Comparison of ENCODE assay signal across 10 cellular contexts in the genomic region with DNA sequence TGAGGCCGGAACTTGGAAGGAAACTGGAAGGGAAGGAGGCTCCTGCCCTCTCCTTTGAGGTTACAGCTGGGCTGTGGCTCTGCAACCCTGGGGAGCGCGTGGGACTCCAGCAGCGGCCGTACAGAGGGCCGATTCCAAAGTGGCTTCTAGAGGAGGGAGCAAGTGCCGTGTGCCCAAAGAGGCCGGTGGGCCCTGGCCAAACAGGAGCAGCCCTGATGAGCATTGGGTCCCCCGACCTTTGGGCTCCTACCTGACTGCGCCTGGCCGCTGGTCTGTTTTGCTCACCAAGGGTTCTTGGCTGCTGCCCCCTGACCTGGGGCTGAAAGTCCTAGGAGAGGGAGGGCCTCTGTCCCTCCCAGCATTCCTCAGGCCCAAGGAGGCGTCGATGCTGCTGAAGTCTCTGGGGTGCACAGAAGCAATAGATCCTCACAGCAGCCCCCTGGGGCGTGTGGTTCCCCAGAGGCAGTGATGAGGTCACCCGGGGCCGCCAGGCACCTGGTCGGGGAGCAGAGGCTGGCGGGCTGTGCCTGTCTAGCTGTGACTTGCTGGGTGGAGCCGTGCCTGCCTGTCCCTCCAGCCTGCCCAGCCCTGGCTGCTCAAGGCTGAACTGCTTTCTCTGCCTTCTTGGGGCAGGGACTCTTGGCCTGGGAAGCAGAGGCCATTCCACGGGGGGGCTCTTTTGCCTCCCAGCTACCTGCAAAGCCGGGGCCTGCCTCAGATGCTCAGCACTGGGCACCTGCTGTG. TPM values are rescaled to one million over a fixed set of nuclear protein-coding genes. Genes with fewer than 3 reads are reported as not detected.
A peak's percentile ranks its signal among the peaks of the same experiment; 100 is the strongest.
DNase-seq lines count a peak whose midpoint lies in the region; ATAC-seq, FAIRE-seq and TF ChIP-seq lines count a peak whose summit lies in the region.
"Had no signal": no experiment of that assay in that cellular context is flagged by ENCODE, and none has a peak within 500 bp of the region (broad histone marks: within the 10 kb centered on the region; RNA-seq: fewer than 3 reads in every experiment).

No MANE protein-coding gene starts in this region.

- 0 out of 4 replicates have a peak overlapping the region, but pooled peaks of 1 of the 2 experiments have one; percentile 13 for H3K9ac ChIP-seq in K562 (ENCODE audit: insufficient read depth in 1 of 2, low read depth in 2 of 2, low read length in 2 of 2)

- H3K27me3 ChIP-seq in K562 (ENCODE audit: control insufficient read depth in 2 of 2, insufficient read depth in 2 of 2, low read length in 2 of 2) (no peaks in the 10 kb centered on the region), sigmoid colon (no peaks in the 10 kb centered on the region)

- ATAC-seq in HG03354 (IDR thresholded peaks at IDR 0.05; ENCODE audit: poor library complexity, severe bottlenecking, unreplicated experiment): peak; percentile 29
- no peak for ATAC-seq in K562

- H3K36me3 ChIP-seq in K562 (ENCODE audit: control insufficient read depth, insufficient read depth, low read length) (peaks cover 98% of the 10 kb centered on the region; the same call in 2 of the 3 replicates), sigmoid colon (peaks cover 17 to 77% (median 48%) of the 10 kb centered on the region in 4 donors)

- peak overlapping the region; percentile 56 for H3K4me3 Mint-ChIP-seq in activated CD4-positive, alpha-beta T cell treated with anti-CD3 and anti-CD28 coated beads, Interleukin-2, amount 10 ng/mL, durations not matched to agents 24 days and 14 days
- H3K4me3 Mint-ChIP-seq: type B pancreatic cell had no signal

- TF ChIP-seq CTCF in K562 (IDR thresholded peaks at IDR 0.05 in 2 of 3, conservative IDR thresholded peaks at IDR 0.05 in 1 of 3; ENCODE audit: insufficient read depth in 2 of 3, low read depth in 1 of 3, low read length in 3 of 3): no peak
- no peak for TF ChIP-seq CTCF in sigmoid colon (IDR thresholded peaks at IDR 0.05)
- TF ChIP-seq CTCF in RWPE1 (conservative IDR thresholded peaks at IDR 0.05; ENCODE audit: low read depth): no peak

- DNase-seq in activated CD4-positive, alpha-beta T cell treated with anti-CD3 and anti-CD28 coated beads, Interleukin-2, amount 10 ng/mL, durations not matched to agents 24 days and 14 days: no peak
- no peak for DNase-seq in activated CD4-positive, alpha-beta T cell treated with anti-CD3 and anti-CD28 coated beads for 48 hours
- no peak for DNase-seq in K562 (ENCODE audit: extremely low read depth in 1 of 4, low spot score in 3 of 4)
- DNase-seq in sigmoid colon: peak; percentile 70
- no peak for DNase-seq in NCI-H1694 treated with DMSO at 0.1 percent for 48 hours (lab: John Stamatoyannopoulos, UW)
- DNase-seq in RWPE1 (ENCODE audit: low spot score): no peak
- no peak for DNase-seq in AG08396 (ENCODE audit: low spot score)

- peaks cover 64% of the 10 kb centered on the region for H3K79me2 ChIP-seq in K562 (ENCODE audit: control insufficient read depth, insufficient read depth, low read length)

- H3K4me1 ChIP-seq in K562 (replicated peaks in 1 of 2; ENCODE audit: control insufficient read depth in 2 of 2, insufficient read depth in 2 of 2, low read length in 2 of 2) (peaks cover 0 to 43% of the 10 kb centered on the region in 2 experiments; a peak in 2 of 5 replicates), sigmoid colon (peaks cover 0 to 100% (median 100%) of the 10 kb centered on the region in 4 donors)

- H3K4me2 ChIP-seq in K562 (ENCODE audit: insufficient read depth, low read length): no peak overlapping the region

- CTCF ChIA-PET in K562 (lab: Yijun Ruan, JAX; ENCODE audit: low intra/inter-chr PET ratio) (no interaction called here), RWPE1 (lab: Yijun Ruan, JAX) (interaction anchor here (0.5 to 0.7 kb wide), 2 partner anchors 16 to 877 kb away, joined by 4 to 7 read pairs; no protein-coding TSS in a partner anchor)

- intact Hi-C loops in activated CD4-positive, alpha-beta T cell treated with anti-CD3 and anti-CD28 coated beads, Interleukin-2, amount 10 ng/mL, durations not matched to agents 24 days and 14 days (cut with micrococcal nuclease): no loop called here
- intact Hi-C loops in K562 (cut with micrococcal nuclease): no loop called here
- intact Hi-C loops in sigmoid colon (cut with DNase I): no loop called here

- H3K4me1 Mint-ChIP-seq in activated CD4-positive, alpha-beta T cell treated with anti-CD3 and anti-CD28 coated beads, Interleukin-2, amount 10 ng/mL, durations not matched to agents 24 days and 14 days: peaks cover 54% of the 10 kb centered on the region

- H3K27ac ChIP-seq in K562 (ENCODE audit: extremely low read depth, low read depth, low read length): no peak overlapping the region
- peak overlapping the region; percentile 92 to 98 (median 98) for H3K27ac ChIP-seq in sigmoid colon
- no peak overlapping the region for H3K27ac ChIP-seq in RWPE1
- H3K27ac ChIP-seq: SK-N-MC had no signal

- in situ Hi-C loops in K562 (cut with MboI): no loop called here

- no peak for FAIRE-seq in K562 (lab: Jason Lieb, UNC)

- no peaks in the 10 kb centered on the region for H3K27me3 Mint-ChIP-seq in activated CD4-positive, alpha-beta T cell treated with anti-CD3 and anti-CD28 coated beads, Interleukin-2, amount 10 ng/mL, durations not matched to agents 24 days and 14 days
- H3K27me3 Mint-ChIP-seq: type B pancreatic cell had no signal

- POLR2A ChIA-PET in K562 (lab: Yijun Ruan, JAX): interaction anchor here (0.6 to 3.2 kb wide), 7 partner anchors 8 to 18 kb away, joined by 3 to 20 read pairs (median 4); no protein-coding TSS in a partner anchor
- POLR2A ChIA-PET in RWPE1 (lab: Yijun Ruan, JAX; ENCODE audit: low non-redundant PET): no interaction called here

- H3K9me3 ChIP-seq in K562 (replicated peaks; ENCODE audit: control insufficient read depth, insufficient read depth, low read depth, low read length) (no peaks in the 10 kb centered on the region), sigmoid colon (no peaks in the 10 kb centered on the region)

- TF ChIP-seq POLR2A in K562 (conservative IDR thresholded peaks at IDR 0.05): no peak
- TF ChIP-seq POLR2A in sigmoid colon (IDR thresholded peaks at IDR 0.05): no peak

- no TSS peak for BruUV-seq in K562 (replicated peaks; lab: Mats Ljungman, UMichigan)

- 91% methylated on average over 15 of the region's 21 CpGs for WGBS in K562 (ENCODE audit: insufficient coverage, low coverage, missing lambda C conversion rate)
- 70 to 84% methylated on average over 21 of the region's 21 CpGs for WGBS in sigmoid colon, 2 donors

- no peak overlapping the region for H2AFZ ChIP-seq in K562 (ENCODE audit: low read depth, low read length)

- H3K36me3 Mint-ChIP-seq in activated CD4-positive, alpha-beta T cell treated with anti-CD3 and anti-CD28 coated beads, Interleukin-2, amount 10 ng/mL, durations not matched to agents 24 days and 14 days (ENCODE audit: low read depth): peaks cover 65% of the 10 kb centered on the region

- H3K4me3 ChIP-seq in K562 (no peak overlapping the region), sigmoid colon (peak overlapping the region in 1 of 4 donors; percentile 7)
- H3K4me3 ChIP-seq: SK-N-MC had no signal

- H3K9me3 Mint-ChIP-seq in activated CD4-positive, alpha-beta T cell treated with anti-CD3 and anti-CD28 coated beads, Interleukin-2, amount 10 ng/mL, durations not matched to agents 24 days and 14 days: no peaks in the 10 kb centered on the region
- H3K9me3 Mint-ChIP-seq: type B pancreatic cell had no signal

- H4K20me1 ChIP-seq in K562 (replicated peaks; ENCODE audit: control insufficient read depth, insufficient read depth, low read length): peaks cover 34% of the 10 kb centered on the region

- TF ChIP-seq EP300 in K562 (IDR thresholded peaks at IDR 0.05; ENCODE audit: low read length): no peak
- TF ChIP-seq EP300 in sigmoid colon (IDR thresholded peaks at IDR 0.05): no peak

- TF ChIP-seq RAD21 in K562 (CRISPR knock-in tag; conservative IDR thresholded peaks at IDR 0.05 in 1 of 2, IDR thresholded peaks at IDR 0.05 in 1 of 2): no peak

- H3K27ac Mint-ChIP-seq in activated CD4-positive, alpha-beta T cell treated with anti-CD3 and anti-CD28 coated beads, Interleukin-2, amount 10 ng/mL, durations not matched to agents 24 days and 14 days: peak overlapping the region; percentile 79
- H3K27ac Mint-ChIP-seq: type B pancreatic cell had no signal

- no peaks in the 10 kb centered on the region for H3K9me1 ChIP-seq in K562 (ENCODE audit: control insufficient read depth, insufficient read depth, low read length)

RNA-seq across cellular contexts. Expression of a gene that starts 9.8 kb away (rescaled TPM):
- total RNA-seq in activated CD4-positive, alpha-beta T cell treated with anti-CD3 and anti-CD28 coated beads, Interleukin-2, amount 10 ng/mL, durations not matched to agents 24 days and 14 days: 100 and 103 TPM in 2 replicates
- total RNA-seq in K562 (2011; cell fraction: chromatin; rRNA removed; ENCODE audit: low replicate concordance): 13.6 and 33.0 TPM in 2 replicates
- 29.3 and 29.4 TPM in 2 replicates for total RNA-seq in K562 (2011; cell fraction: nucleolus; rRNA removed)
- 21.9 and 24.7 TPM in 2 replicates for total RNA-seq in K562 (2011; cell fraction: nucleoplasm; rRNA removed)
- total RNA-seq in K562 (2014; rRNA removed) (63.6 and 74.0 TPM in 2 replicates), K562 (2014; rRNA removed; fragmentation: Illumina TruSeq; extraction: Trizol) (10.9 and 12.3 TPM in 2 replicates), K562 (2015; rRNA removed; fragmentation: Illumina TruSeq; extraction: Trizol) (33.9 and 36.1 TPM in 2 replicates), K562 (2021) (82.4 and 83.4 TPM in 2 replicates), sigmoid colon (10 to 100 TPM; 48.5 to 94.2 (median 78.8) TPM)
- polyA plus RNA-seq in K562 (2011; rRNA removed) (31.9 and 33.2 TPM in 2 replicates), K562 (2014; fragmentation: Illumina TruSeq; extraction: Trizol) (22.5 and 55.0 TPM in 2 replicates), K562 (2014; fragmentation: Nextera tagmentation; extraction: Ambion mirVana) (under 1 TPM; 0.28 to 0.39 TPM), K562 (2014; rRNA removed) (79.6 and 84.1 TPM in 2 replicates), sigmoid colon (10 to 100 TPM; 31.4 to 59.9 (median 34.8) TPM)
- 44.2 and 145 TPM in 2 replicates for polyA plus RNA-seq in K562 (2011; cell fraction: cytosol; rRNA removed)
- polyA plus RNA-seq in K562 (2011; cell fraction: nucleus; rRNA removed): 29.1 and 66.0 TPM in 2 replicates
- 54.8 and 56.8 TPM in 2 replicates for polyA plus RNA-seq in K562 (2012)
- 7.0 and 14.2 TPM in 2 replicates for polyA minus RNA-seq in K562 (2011; rRNA and poly(A)+ RNA removed)
- polyA minus RNA-seq in K562 (2011; cell fraction: cytosol; rRNA and poly(A)+ RNA removed): 35.7 and 38.9 TPM in 2 replicates
- polyA minus RNA-seq in K562 (2011; cell fraction: nucleus; rRNA and poly(A)+ RNA removed): 8.0 and 10.9 TPM in 2 replicates

RNA-seq across cellular contexts. Expression of a gene that starts 49.9 kb away (rescaled TPM):
- 58.2 and 63.4 TPM in 2 replicates for total RNA-seq in activated CD4-positive, alpha-beta T cell treated with anti-CD3 and anti-CD28 coated beads, Interleukin-2, amount 10 ng/mL, durations not matched to agents 24 days and 14 days
- total RNA-seq in K562 (2011; cell fraction: chromatin; rRNA removed; ENCODE audit: low replicate concordance): 95.3 and 106 TPM in 2 replicates
- total RNA-seq in K562 (2011; cell fraction: nucleolus; rRNA removed): 55.4 and 62.8 TPM in 2 replicates
- total RNA-seq in K562 (2011; cell fraction: nucleoplasm; rRNA removed): 67.5 and 71.1 TPM in 2 replicates
- 40.8 and 60.8 TPM in 2 replicates for total RNA-seq in K562 (2014; rRNA removed)
- total RNA-seq in K562 (2014; rRNA removed; fragmentation: Illumina TruSeq; extraction: Trizol): 77.7 and 81.1 TPM in 2 replicates
- 82.6 and 84.9 TPM in 2 replicates for total RNA-seq in K562 (2015; rRNA removed; fragmentation: Illumina TruSeq; extraction: Trizol)
- total RNA-seq in K562 (2021): 68.7 and 70.5 TPM in 2 replicates
- polyA plus RNA-seq in K562 (2011; rRNA removed): 49.8 and 52.2 TPM in 2 replicates
- 54.7 and 109 TPM in 2 replicates for polyA plus RNA-seq in K562 (2011; cell fraction: cytosol; rRNA removed)
- polyA plus RNA-seq in K562 (2011; cell fraction: nucleus; rRNA removed): 88.3 and 89.8 TPM in 2 replicates
- 45.2 and 61.8 TPM in 2 replicates for polyA plus RNA-seq in K562 (2012)
- polyA plus RNA-seq in K562 (2014; fragmentation: Illumina TruSeq; extraction: Trizol): 100 and 104 TPM in 2 replicates
- polyA plus RNA-seq in K562 (2014; fragmentation: Nextera tagmentation; extraction: Ambion mirVana): 100 to 1,000 TPM; 223 to 248 TPM
- polyA plus RNA-seq in K562 (2014; rRNA removed): 33.7 and 62.4 TPM in 2 replicates
- 80.5 and 110 TPM in 2 replicates for polyA minus RNA-seq in K562 (2011; rRNA and poly(A)+ RNA removed)
- polyA minus RNA-seq in K562 (2011; cell fraction: cytosol; rRNA and poly(A)+ RNA removed): 36.4 and 45.3 TPM in 2 replicates
- polyA minus RNA-seq in K562 (2011; cell fraction: nucleus; rRNA and poly(A)+ RNA removed): 55.3 and 89.0 TPM in 2 replicates
- total RNA-seq in sigmoid colon: 10 to 100 TPM; 13.6 to 20.9 (median 17.1) TPM
- 10 to 100 TPM; 13.8 to 18.3 (median 16.4) TPM for polyA plus RNA-seq in sigmoid colon

Comparison
In these comparisons a context has a peak if more than half of its experiments do, and no peak if none do; other contexts are left out.
1. H3K27ac ChIP-seq: peak in sigmoid colon (4 of 4); none in K562 (single experiment) and RWPE1 (single experiment).